1 cellular context compared by ENCODE assay signal in the genomic region with DNA sequence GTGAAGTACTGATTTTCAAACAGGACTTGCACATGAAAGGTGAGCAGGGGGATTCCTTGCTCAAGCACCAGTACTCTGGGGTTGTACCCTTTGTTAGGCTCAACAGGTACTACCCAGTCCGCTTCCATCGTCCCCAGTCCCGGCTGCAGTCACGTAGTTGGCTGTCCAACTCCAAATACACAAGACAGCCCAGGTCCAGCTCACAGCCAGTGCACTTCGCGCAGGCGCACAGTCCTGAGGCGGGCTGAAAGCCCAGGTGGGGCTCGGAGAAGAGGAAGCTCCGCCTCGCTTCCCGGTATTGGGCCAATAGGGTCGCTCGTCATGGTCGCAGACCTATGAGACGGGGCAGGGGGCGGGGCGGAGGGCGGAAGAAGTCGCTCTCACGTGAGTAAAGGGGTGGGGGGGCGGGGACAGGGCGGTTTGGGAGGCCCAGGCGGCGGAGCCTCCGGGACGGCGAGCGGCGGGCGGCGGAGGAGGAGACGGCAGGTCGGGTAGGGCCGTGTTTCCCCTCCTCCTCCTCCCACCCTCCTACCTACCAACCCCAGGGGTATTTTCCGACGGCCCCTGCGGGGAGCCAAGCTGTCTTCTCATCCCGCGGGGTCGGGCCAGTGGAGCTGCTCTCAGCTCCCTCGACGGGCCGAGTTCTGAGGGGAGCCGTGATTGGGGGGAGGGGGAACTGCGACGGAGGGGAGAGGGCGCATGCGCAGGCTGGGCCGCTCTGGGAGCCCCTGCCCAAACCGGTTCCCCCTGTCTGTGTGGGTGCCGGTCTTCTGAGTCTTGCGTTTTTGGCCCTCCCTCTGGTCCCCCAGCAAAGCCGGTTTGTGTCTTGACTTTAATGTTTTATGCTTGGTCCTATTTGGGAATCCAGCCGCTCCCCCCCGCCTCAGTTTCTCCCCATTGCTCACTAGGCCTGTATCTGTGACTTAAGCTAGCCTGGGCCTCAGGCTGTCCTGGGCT.
A peak's percentile ranks its signal among the peaks of the same experiment; 100 is the strongest.
TF ChIP-seq lines count a peak whose summit lies in the region.

A gene (plus strand): TSS at position 418 of the 957 bp plus-strand sequence. CDS start 16,040 bp downstream, outside the sequence.

TF ChIP-seq in HepG2, 621 proteins besides CTCF, POLR2A, EP300 and RAD21 (continued from another document and continues in another):
- TF ChIP-seq CHD2 (IDR thresholded peaks at IDR 0.05; ENCODE audit: low read depth, low read length), result 0 out of 2 replicates have a peak, but pooled peaks have one; percentile 35
- no peak for TF ChIP-seq ZFP62 (CRISPR knock-in tag; IDR thresholded peaks at IDR 0.05)
- TF ChIP-seq ZKSCAN1 (IDR thresholded peaks at IDR 0.05; ENCODE audit: low read length), result no peak
- TF ChIP-seq TSC22D2 (CRISPR knock-in tag; IDR thresholded peaks at IDR 0.05; ENCODE audit: borderline replicate concordance), result no peak
- TF ChIP-seq, protein P1, sequence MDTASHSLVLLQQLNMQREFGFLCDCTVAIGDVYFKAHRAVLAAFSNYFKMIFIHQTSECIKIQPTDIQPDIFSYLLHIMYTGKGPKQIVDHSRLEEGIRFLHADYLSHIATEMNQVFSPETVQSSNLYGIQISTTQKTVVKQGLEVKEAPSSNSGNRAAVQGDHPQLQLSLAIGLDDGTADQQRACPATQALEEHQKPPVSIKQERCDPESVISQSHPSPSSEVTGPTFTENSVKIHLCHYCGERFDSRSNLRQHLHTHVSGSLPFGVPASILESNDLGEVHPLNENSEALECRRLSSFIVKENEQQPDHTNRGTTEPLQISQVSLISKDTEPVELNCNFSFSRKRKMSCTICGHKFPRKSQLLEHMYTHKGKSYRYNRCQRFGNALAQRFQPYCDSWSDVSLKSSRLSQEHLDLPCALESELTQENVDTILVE (CRISPR knock-in tag; IDR thresholded peaks at IDR 0.05), result 0 out of 2 replicates have a peak, but pooled peaks have one; percentile 25
- TF ChIP-seq DNMT3B (CRISPR knock-in tag; conservative IDR thresholded peaks at IDR 0.05), result no peak
- TF ChIP-seq, protein P2, sequence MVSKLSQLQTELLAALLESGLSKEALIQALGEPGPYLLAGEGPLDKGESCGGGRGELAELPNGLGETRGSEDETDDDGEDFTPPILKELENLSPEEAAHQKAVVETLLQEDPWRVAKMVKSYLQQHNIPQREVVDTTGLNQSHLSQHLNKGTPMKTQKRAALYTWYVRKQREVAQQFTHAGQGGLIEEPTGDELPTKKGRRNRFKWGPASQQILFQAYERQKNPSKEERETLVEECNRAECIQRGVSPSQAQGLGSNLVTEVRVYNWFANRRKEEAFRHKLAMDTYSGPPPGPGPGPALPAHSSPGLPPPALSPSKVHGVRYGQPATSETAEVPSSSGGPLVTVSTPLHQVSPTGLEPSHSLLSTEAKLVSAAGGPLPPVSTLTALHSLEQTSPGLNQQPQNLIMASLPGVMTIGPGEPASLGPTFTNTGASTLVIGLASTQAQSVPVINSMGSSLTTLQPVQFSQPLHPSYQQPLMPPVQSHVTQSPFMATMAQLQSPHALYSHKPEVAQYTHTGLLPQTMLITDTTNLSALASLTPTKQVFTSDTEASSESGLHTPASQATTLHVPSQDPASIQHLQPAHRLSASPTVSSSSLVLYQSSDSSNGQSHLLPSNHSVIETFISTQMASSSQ (IDR thresholded peaks at IDR 0.05; ENCODE audit: low read depth), result no peak
- TF ChIP-seq, protein P2 (CRISPR knock-in tag; IDR thresholded peaks at IDR 0.05; ENCODE audit: borderline replicate concordance), result peak; percentile 24; the same call in 1 of the 2 replicates
- TF ChIP-seq RBM22 (optimal IDR thresholded peaks at IDR 0.05; ENCODE audit: low read length), result peak; percentile 64
- TF ChIP-seq, protein P3, sequence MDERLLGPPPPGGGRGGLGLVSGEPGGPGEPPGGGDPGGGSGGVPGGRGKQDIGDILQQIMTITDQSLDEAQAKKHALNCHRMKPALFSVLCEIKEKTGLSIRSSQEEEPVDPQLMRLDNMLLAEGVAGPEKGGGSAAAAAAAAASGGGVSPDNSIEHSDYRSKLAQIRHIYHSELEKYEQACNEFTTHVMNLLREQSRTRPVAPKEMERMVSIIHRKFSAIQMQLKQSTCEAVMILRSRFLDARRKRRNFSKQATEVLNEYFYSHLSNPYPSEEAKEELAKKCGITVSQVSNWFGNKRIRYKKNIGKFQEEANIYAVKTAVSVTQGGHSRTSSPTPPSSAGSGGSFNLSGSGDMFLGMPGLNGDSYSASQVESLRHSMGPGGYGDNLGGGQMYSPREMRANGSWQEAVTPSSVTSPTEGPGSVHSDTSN (CRISPR knock-in tag; IDR thresholded peaks at IDR 0.05), result no peak
- no peak for TF ChIP-seq GTF2F1 (IDR thresholded peaks at IDR 0.05; ENCODE audit: low read length)
- TF ChIP-seq SALL1 (CRISPR knock-in tag; IDR thresholded peaks at IDR 0.05), result peak; percentile 47
- no peak for TF ChIP-seq KLF6 (CRISPR knock-in tag; IDR thresholded peaks at IDR 0.05)
- TF ChIP-seq, protein P4, sequence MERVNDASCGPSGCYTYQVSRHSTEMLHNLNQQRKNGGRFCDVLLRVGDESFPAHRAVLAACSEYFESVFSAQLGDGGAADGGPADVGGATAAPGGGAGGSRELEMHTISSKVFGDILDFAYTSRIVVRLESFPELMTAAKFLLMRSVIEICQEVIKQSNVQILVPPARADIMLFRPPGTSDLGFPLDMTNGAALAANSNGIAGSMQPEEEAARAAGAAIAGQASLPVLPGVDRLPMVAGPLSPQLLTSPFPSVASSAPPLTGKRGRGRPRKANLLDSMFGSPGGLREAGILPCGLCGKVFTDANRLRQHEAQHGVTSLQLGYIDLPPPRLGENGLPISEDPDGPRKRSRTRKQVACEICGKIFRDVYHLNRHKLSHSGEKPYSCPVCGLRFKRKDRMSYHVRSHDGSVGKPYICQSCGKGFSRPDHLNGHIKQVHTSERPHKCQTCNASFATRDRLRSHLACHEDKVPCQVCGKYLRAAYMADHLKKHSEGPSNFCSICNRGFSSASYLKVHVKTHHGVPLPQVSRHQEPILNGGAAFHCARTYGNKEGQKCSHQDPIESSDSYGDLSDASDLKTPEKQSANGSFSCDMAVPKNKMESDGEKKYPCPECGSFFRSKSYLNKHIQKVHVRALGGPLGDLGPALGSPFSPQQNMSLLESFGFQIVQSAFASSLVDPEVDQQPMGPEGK (CRISPR knock-in tag; IDR thresholded peaks at IDR 0.05), result peak; percentile 37
- TF ChIP-seq ZNF768 (CRISPR knock-in tag; IDR thresholded peaks at IDR 0.05), result no peak
- TF ChIP-seq ZNF44 (CRISPR knock-in tag; IDR thresholded peaks at IDR 0.05), result no peak
- TF ChIP-seq, protein P5, sequence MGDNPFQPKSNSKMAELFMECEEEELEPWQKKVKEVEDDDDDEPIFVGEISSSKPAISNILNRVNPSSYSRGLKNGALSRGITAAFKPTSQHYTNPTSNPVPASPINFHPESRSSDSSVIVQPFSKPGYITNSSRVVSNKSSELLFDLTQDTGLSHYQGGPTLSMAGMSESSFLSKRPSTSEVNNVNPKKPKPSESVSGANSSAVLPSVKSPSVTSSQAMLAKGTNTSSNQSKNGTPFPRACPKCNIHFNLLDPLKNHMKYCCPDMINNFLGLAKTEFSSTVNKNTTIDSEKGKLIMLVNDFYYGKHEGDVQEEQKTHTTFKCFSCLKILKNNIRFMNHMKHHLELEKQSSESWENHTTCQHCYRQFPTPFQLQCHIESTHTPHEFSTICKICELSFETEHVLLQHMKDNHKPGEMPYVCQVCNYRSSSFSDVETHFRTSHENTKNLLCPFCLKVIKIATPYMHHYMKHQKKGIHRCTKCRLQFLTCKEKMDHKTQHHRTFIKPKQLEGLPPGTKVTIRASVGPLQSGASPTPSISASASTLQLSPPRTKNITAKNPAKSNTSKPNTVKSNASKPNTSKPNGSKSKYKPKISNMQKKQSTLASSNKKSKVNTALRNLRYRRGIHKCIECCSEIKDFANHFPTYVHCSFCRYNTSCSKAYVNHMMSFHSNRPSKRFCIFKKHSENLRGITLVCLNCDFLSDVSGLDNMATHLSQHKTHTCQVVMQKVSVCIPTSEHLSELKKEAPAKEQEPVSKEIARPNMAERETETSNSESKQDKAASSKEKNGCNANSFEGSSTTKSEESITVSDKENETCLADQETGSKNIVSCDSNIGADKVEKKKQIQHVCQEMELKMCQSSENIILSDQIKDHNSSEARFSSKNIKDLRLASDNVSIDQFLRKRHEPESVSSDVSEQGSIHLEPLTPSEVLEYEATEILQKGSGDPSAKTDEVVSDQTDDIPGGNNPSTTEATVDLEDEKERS (CRISPR knock-in tag; IDR thresholded peaks at IDR 0.05), result peak; percentile 42; the same call in 1 of the 2 replicates
- TF ChIP-seq MAZ (IDR thresholded peaks at IDR 0.05; ENCODE audit: borderline replicate concordance, low read depth, low read length), result 0 out of 2 replicates have a peak, but pooled peaks have one; percentile 17
- peak; percentile 55; the same call in 1 of the 2 replicates for TF ChIP-seq MAZ (CRISPR knock-in tag; IDR thresholded peaks at IDR 0.05; ENCODE audit: low read depth)
- peak; percentile 85 for TF ChIP-seq PHF8 (CRISPR knock-in tag; IDR thresholded peaks at IDR 0.05)
- TF ChIP-seq, protein P6, sequence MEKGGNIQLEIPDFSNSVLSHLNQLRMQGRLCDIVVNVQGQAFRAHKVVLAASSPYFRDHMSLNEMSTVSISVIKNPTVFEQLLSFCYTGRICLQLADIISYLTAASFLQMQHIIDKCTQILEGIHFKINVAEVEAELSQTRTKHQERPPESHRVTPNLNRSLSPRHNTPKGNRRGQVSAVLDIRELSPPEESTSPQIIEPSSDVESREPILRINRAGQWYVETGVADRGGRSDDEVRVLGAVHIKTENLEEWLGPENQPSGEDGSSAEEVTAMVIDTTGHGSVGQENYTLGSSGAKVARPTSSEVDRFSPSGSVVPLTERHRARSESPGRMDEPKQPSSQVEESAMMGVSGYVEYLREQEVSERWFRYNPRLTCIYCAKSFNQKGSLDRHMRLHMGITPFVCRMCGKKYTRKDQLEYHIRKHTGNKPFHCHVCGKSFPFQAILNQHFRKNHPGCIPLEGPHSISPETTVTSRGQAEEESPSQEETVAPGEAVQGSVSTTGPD (CRISPR knock-in tag; IDR thresholded peaks at IDR 0.05), result 0 out of 2 replicates have a peak, but pooled peaks have one; percentile 19
- no peak for TF ChIP-seq POLR2AphosphoS2 (IDR thresholded peaks at IDR 0.05; ENCODE audit: low read depth, low read length)
- TF ChIP-seq ZNF788 (CRISPR knock-in tag; IDR thresholded peaks at IDR 0.05; ENCODE audit: borderline replicate concordance), result peak; percentile 64; the same call in 1 of the 2 replicates
- TF ChIP-seq, protein P7, sequence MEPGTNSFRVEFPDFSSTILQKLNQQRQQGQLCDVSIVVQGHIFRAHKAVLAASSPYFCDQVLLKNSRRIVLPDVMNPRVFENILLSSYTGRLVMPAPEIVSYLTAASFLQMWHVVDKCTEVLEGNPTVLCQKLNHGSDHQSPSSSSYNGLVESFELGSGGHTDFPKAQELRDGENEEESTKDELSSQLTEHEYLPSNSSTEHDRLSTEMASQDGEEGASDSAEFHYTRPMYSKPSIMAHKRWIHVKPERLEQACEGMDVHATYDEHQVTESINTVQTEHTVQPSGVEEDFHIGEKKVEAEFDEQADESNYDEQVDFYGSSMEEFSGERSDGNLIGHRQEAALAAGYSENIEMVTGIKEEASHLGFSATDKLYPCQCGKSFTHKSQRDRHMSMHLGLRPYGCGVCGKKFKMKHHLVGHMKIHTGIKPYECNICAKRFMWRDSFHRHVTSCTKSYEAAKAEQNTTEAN (CRISPR knock-in tag; conservative IDR thresholded peaks at IDR 0.05), result no peak
- no peak for TF ChIP-seq ZNF136 (CRISPR knock-in tag; IDR thresholded peaks at IDR 0.05; ENCODE audit: low read depth)
- TF ChIP-seq, protein P8, sequence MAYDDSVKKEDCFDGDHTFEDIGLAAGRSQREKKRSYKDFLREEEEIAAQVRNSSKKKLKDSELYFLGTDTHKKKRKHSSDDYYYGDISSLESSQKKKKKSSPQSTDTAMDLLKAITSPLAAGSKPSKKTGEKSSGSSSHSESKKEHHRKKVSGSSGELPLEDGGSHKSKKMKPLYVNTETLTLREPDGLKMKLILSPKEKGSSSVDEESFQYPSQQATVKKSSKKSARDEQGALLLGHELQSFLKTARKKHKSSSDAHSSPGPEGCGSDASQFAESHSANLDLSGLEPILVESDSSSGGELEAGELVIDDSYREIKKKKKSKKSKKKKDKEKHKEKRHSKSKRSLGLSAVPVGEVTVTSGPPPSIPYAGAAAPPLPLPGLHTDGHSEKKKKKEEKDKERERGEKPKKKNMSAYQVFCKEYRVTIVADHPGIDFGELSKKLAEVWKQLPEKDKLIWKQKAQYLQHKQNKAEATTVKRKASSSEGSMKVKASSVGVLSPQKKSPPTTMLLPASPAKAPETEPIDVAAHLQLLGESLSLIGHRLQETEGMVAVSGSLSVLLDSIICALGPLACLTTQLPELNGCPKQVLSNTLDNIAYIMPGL (CRISPR knock-in tag; IDR thresholded peaks at IDR 0.05; ENCODE audit: borderline replicate concordance in 1 of 2, low read depth in 1 of 2), result peak; percentile 27 to 33; a peak in 2 of 4 replicates
- TF ChIP-seq ZNF558 (CRISPR knock-in tag; IDR thresholded peaks at IDR 0.05; ENCODE audit: borderline replicate concordance), result no peak
- TF ChIP-seq, protein P9, sequence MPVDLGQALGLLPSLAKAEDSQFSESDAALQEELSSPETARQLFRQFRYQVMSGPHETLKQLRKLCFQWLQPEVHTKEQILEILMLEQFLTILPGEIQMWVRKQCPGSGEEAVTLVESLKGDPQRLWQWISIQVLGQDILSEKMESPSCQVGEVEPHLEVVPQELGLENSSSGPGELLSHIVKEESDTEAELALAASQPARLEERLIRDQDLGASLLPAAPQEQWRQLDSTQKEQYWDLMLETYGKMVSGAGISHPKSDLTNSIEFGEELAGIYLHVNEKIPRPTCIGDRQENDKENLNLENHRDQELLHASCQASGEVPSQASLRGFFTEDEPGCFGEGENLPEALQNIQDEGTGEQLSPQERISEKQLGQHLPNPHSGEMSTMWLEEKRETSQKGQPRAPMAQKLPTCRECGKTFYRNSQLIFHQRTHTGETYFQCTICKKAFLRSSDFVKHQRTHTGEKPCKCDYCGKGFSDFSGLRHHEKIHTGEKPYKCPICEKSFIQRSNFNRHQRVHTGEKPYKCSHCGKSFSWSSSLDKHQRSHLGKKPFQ (CRISPR knock-in tag; IDR thresholded peaks at IDR 0.05; ENCODE audit: insufficient replicate concordance), result peak; percentile 48
- peak; percentile 96 for TF ChIP-seq GFI1 (CRISPR knock-in tag; IDR thresholded peaks at IDR 0.05; ENCODE audit: borderline replicate concordance)
- 0 out of 2 replicates have a peak, but pooled peaks have one; percentile 18 for TF ChIP-seq HDAC2 (CRISPR knock-in tag; IDR thresholded peaks at IDR 0.05)
- TF ChIP-seq, protein P10, sequence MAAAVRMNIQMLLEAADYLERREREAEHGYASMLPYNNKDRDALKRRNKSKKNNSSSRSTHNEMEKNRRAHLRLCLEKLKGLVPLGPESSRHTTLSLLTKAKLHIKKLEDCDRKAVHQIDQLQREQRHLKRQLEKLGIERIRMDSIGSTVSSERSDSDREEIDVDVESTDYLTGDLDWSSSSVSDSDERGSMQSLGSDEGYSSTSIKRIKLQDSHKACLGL (CRISPR knock-in tag; IDR thresholded peaks at IDR 0.05), result peak; percentile 67; the same call in 1 of the 2 replicates
- TF ChIP-seq CREB1 (IDR thresholded peaks at IDR 0.05), result peak; percentile 62
- peak; percentile 59; the same call in 1 of the 2 replicates for TF ChIP-seq CREB1 (CRISPR knock-in tag; IDR thresholded peaks at IDR 0.05)
